In genomic region chr1:35350872-35351271, GRCh38 we compare ENCODE assay signal across 19 cellular contexts.
"Had no signal": no experiment of that assay in that cellular context is flagged by ENCODE, and none has a peak within 500 bp of the region (broad histone marks: within the 10 kb centered on the region; RNA-seq: fewer than 3 reads in every experiment).

No MANE protein-coding gene starts in this region.

- ATAC-seq: esophagus mucosa; naive thymus-derived CD4-positive, alpha-beta T cell; stimulated activated naive B cell treated with anti-CD40 and anti-IgM and Interleukin-4, amounts not matched to agents 10 μg/mL and 1 μg/mL and 100 μg/mL, for 72 hours; stimulated activated naive CD8-positive, alpha-beta T cell treated with anti-CD3 and anti-CD28 coated beads, Interleukin-15, amount 100 ng/mL, for 72 hours had no signal

- H3K27ac ChIP-seq: ovary, right lobe of liver, spleen, thoracic aorta, transverse colon had no signal

- H3K4me1 ChIP-seq: transverse colon had no signal

- H3K36me3 ChIP-seq: ovary, right lobe of liver, spleen had no signal

- FAIRE-seq: endometrium, frontal cortex, keratinocyte had no signal

- H3K27me3 ChIP-seq: ovary, right lobe of liver, spleen, transverse colon had no signal

- H3K9me3 ChIP-seq: ovary, right lobe of liver, spleen, thoracic aorta, transverse colon had no signal

- H3K4me3 ChIP-seq: ovary, right lobe of liver, spleen, thoracic aorta, transverse colon had no signal

- DNase-seq: central memory CD4-positive, alpha-beta T cell; effector memory CD4-positive, alpha-beta T cell; immature natural killer cell; mammary epithelial cell; naive thymus-derived CD4-positive, alpha-beta T cell; ovary; spleen; stimulated activated CD4-positive, alpha-beta T cell treated with anti-CD3 and anti-CD28 coated beads, Interleukin-15, amount 100 ng/mL, for 24 hours; stimulated activated CD4-positive, alpha-beta T cell treated with anti-CD3 and anti-CD28 coated beads, Interleukin-1b, Interleukin-23, amount 100 ng/mL, for 48 hours; stimulated activated CD4-positive, alpha-beta T cell treated with anti-CD3 and anti-CD28 coated beads, Interleukin-4, amount 100 ng/mL, for 24 hours; stimulated activated naive B cell treated with anti-CD40 and anti-IgM and Interleukin-4, amounts not matched to agents 10 μg/mL and 1 μg/mL and 100 μg/mL, for 72 hours; stimulated activated naive CD8-positive, alpha-beta T cell treated with anti-CD3 and anti-CD28 coated beads, Interleukin-15, amount 100 ng/mL, for 72 hours; transverse colon had no signal
